ENCODE assay signal across 14 cellular contexts in the genomic region with DNA sequence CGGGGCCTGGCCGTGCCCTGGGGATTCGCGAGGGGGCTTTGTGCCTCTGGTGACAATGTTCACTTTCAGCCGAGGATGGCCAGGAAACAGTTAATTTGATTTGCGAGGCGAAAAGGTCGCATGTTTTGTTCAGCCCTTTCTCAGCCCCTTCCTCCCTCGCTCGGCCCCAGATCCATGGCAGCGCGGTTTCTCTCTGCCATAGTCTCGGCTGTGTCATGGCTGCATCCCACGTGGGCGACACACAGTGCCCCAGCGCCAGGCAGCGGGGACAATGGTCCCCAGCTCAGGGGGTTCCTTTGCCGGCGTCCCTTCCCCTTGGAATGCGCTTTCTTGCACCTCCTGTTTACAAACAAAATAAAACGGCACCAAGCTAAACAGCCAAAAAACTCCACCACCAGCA.
DNase-seq lines count a peak whose midpoint lies in the region; ATAC-seq and TF ChIP-seq lines count a peak whose summit lies in the region.
"Had no signal": no experiment of that assay in that cellular context is flagged by ENCODE, and none has a peak within 500 bp of the region (broad histone marks: within the 10 kb centered on the region; RNA-seq: fewer than 3 reads in every experiment).

No MANE protein-coding gene starts in this region.

- H3K4me3 ChIP-seq in HUES48 (ENCODE audit: low read depth, low read length) = peak overlapping the region; percentile 43
- H3K4me3 ChIP-seq in neural progenitor cell = peak overlapping the region; percentile 34
- no peak overlapping the region for H3K4me3 ChIP-seq in upper lobe of right lung
- H3K4me3 ChIP-seq: HAP-1 had no signal

- H3K27ac Mint-ChIP-seq in glutamatergic neuron (ENCODE audit: unreplicated experiment) (no peak overlapping the region), neural progenitor cell (peak overlapping the region; percentile 95)
- H3K27ac Mint-ChIP-seq: CD8-positive, alpha-beta T cell had no signal

- TF ChIP-seq CTCF in glutamatergic neuron (IDR thresholded peaks at IDR 0.05; ENCODE audit: partially characterized antibody, unreplicated experiment) (no peak), neural progenitor cell (IDR thresholded peaks at IDR 0.05) (no peak), upper lobe of right lung (IDR thresholded peaks at IDR 0.05) (no peak)

- H3K4me3 Mint-ChIP-seq in glutamatergic neuron (ENCODE audit: unreplicated experiment) (peak overlapping the region; percentile 67), neural progenitor cell (peak overlapping the region; percentile 22)
- H3K4me3 Mint-ChIP-seq: CD8-positive, alpha-beta T cell had no signal

- H3K9ac ChIP-seq in HUES48 (ENCODE audit: low read depth, low read length) = peak overlapping the region; percentile 21; the same call in 1 of the 2 replicates
- H3K9ac ChIP-seq in neural progenitor cell = no peak overlapping the region

- H3K4me1 Mint-ChIP-seq in glutamatergic neuron (ENCODE audit: low read depth, unreplicated experiment) = peaks cover 24% of the 10 kb centered on the region
- peaks cover 86% of the 10 kb centered on the region for H3K4me1 Mint-ChIP-seq in neural progenitor cell

- H3K27me3 Mint-ChIP-seq in glutamatergic neuron (ENCODE audit: unreplicated experiment) (peaks cover 5% of the 10 kb centered on the region), neural progenitor cell (ENCODE audit: insufficient read depth, low read depth) (peaks cover 32% of the 10 kb centered on the region)

- H2AFZ ChIP-seq in neural progenitor cell (replicated peaks) = no peak overlapping the region

- H3K27ac ChIP-seq in HUES48 (ENCODE audit: low read depth, low read length) = peak overlapping the region; percentile 64
- no peak overlapping the region for H3K27ac ChIP-seq in neural progenitor cell
- H3K27ac ChIP-seq in upper lobe of right lung = no peak overlapping the region
- no peak overlapping the region for H3K27ac ChIP-seq in caudate nucleus (ENCODE audit: low read depth, low read length)

- H3K4me1 ChIP-seq in HUES48 (ENCODE audit: control insufficient read depth, insufficient read depth, low read length) (peaks cover 87% of the 10 kb centered on the region), neural progenitor cell (peaks cover 82% of the 10 kb centered on the region), upper lobe of right lung (no peaks in the 10 kb centered on the region)

- H3K4me2 ChIP-seq in neural progenitor cell = peak overlapping the region; percentile 75

- no peak for TF ChIP-seq POLR2A in GM18505 (IDR thresholded peaks at IDR 0.05; ENCODE audit: borderline replicate concordance, extremely low read depth, insufficient read depth, insufficient read length)

- DNase-seq in glutamatergic neuron (no peak), neural progenitor cell (ENCODE audit: low spot score) (peak; percentile 71), upper lobe of right lung (peak; percentile 27), caudate nucleus (lab: John Stamatoyannopoulos, UW) (no peak)
- DNase-seq: AML-193; CD8-positive, alpha-beta T cell; NCI-H1417; NCI-H2029 treated with DMSO at 0.1 percent for 48 hours; NCI-H510A treated with DMSO at 0.1 percent for 48 hours; RPMI8226 had no signal

- no peaks in the 10 kb centered on the region for H3K36me3 Mint-ChIP-seq in glutamatergic neuron (ENCODE audit: unreplicated experiment)
- H3K36me3 Mint-ChIP-seq in neural progenitor cell = no peaks in the 10 kb centered on the region
- H3K36me3 Mint-ChIP-seq: CD8-positive, alpha-beta T cell had no signal

- intact Hi-C loops in upper lobe of right lung (cut with DNase I) = no loop called here

- H3K9me3 ChIP-seq in HUES48 (ENCODE audit: control insufficient read depth, insufficient read depth, low read length) (no peaks in the 10 kb centered on the region), neural progenitor cell (ENCODE audit: low read depth) (no peaks in the 10 kb centered on the region), upper lobe of right lung (no peaks in the 10 kb centered on the region)
- H3K9me3 ChIP-seq: HAP-1 had no signal

- peaks cover 88% of the 10 kb centered on the region for H3F3A ChIP-seq in neural progenitor cell (ENCODE audit: low read depth)

- H3K79me2 ChIP-seq in neural progenitor cell (ENCODE audit: low read depth) = no peaks in the 10 kb centered on the region

- no peak for ATAC-seq in upper lobe of right lung
- no peak for ATAC-seq in GM21717 (IDR thresholded peaks at IDR 0.05; ENCODE audit: unreplicated experiment)
- no peak for ATAC-seq in GM18505 (IDR thresholded peaks at IDR 0.05; ENCODE audit: unreplicated experiment)
- ATAC-seq: CD8-positive, alpha-beta T cell had no signal

- H4K20me1 ChIP-seq in neural progenitor cell (ENCODE audit: low read depth) = peaks cover 71% of the 10 kb centered on the region

- H3K36me3 ChIP-seq in HUES48 (ENCODE audit: control insufficient read depth, insufficient read depth, low read length) (no peaks in the 10 kb centered on the region), neural progenitor cell (no peaks in the 10 kb centered on the region), upper lobe of right lung (no peaks in the 10 kb centered on the region)
- H3K36me3 ChIP-seq: HAP-1 had no signal

- H3K9me3 Mint-ChIP-seq in glutamatergic neuron (ENCODE audit: unreplicated experiment) (peaks cover 4% of the 10 kb centered on the region), neural progenitor cell (no peaks in the 10 kb centered on the region)
- H3K9me3 Mint-ChIP-seq: CD8-positive, alpha-beta T cell had no signal

- peaks cover 44% of the 10 kb centered on the region for H3K27me3 ChIP-seq in HUES48 (ENCODE audit: control insufficient read depth, insufficient read depth, low read length)
- peaks cover 64% of the 10 kb centered on the region for H3K27me3 ChIP-seq in neural progenitor cell
- H3K27me3 ChIP-seq in upper lobe of right lung = peaks cover 9% of the 10 kb centered on the region

Comparison
In these comparisons a context has a peak if more than half of its experiments do, and no peak if none do; other contexts are left out.
1. DNase-seq: peak in neural progenitor cell (single experiment) and upper lobe of right lung (single experiment); none in glutamatergic neuron (single experiment) and caudate nucleus (0 of 61).